In genomic region chr11:128587415-128587814, GRCh38 we compare ENCODE assay signal across 8 cellular contexts. TPM values are rescaled to one million over a fixed set of nuclear protein-coding genes. Genes with fewer than 3 reads are reported as not detected.
DNase-seq lines count a peak whose midpoint lies in the region; ATAC-seq and TF ChIP-seq lines count a peak whose summit lies in the region.

Gene ETS1, minus strand, starts transcription at chr11:128587558. Its CDS starts 14,428 bp downstream, at chr11:128573130.

- TF ChIP-seq CTCF in WTC11 (IDR thresholded peaks at IDR 0.05) = no peak
- TF ChIP-seq CTCF in right atrium auricular region (IDR thresholded peaks at IDR 0.05) = no peak
- TF ChIP-seq CTCF in retinal pigment epithelial cell (conservative IDR thresholded peaks at IDR 0.05; ENCODE audit: low read depth, low read length) = no peak

- no peaks in the 10 kb centered on the region for H3K27me3 ChIP-seq in right atrium auricular region

- H3K27ac ChIP-seq in right atrium auricular region = peak within 1 kb of the TSS in 1 of 2 donors; percentile 37

- POLR2A ChIA-PET in WTC11 (lab: Charles Lee) = interaction anchor here (1.1 kb wide), 1 partner anchor 11 kb away, joined by 3 read pairs; no protein-coding TSS in a partner anchor

- DNase-seq in HT1080 (ENCODE audit: low read depth) (peak; percentile 64), WTC11 (ENCODE audit: low spot score) (no peak), right atrium auricular region (ENCODE audit: low spot score) (no peak), retinal pigment epithelial cell (ENCODE audit: low read depth) (no peak), NCI-H1092 (lab: John Stamatoyannopoulos, UW) (no peak), NAMALWA (ENCODE audit: low spot score) (no peak), NCI-H128 (lab: John Stamatoyannopoulos, UW; ENCODE audit: unreplicated experiment) (no peak), activated T-cell treated with anti-CD3 and anti-CD28 coated beads for 4 hours (no peak)

- no peaks in the 10 kb centered on the region for H3K9me3 ChIP-seq in right atrium auricular region

- peak within 1 kb of the TSS; percentile 78 for H3K27ac Mint-ChIP-seq in WTC11

- H3K36me3 ChIP-seq in right atrium auricular region = no peaks in the 10 kb centered on the region

- H3K4me3 ChIP-seq in right atrium auricular region (peak within 1 kb of the TSS; percentile 24 to 33), retinal pigment epithelial cell (ENCODE audit: low read length) (peak within 1 kb of the TSS; percentile 37)

- peaks cover 67% of the 10 kb centered on the region for H3K4me1 Mint-ChIP-seq in WTC11

- 0 out of 2 replicates have a peak, but pooled peaks cover 2% of the 10 kb centered on the region for H3K36me3 Mint-ChIP-seq in WTC11

- H3K9me3 Mint-ChIP-seq in WTC11 = peaks cover 9% of the 10 kb centered on the region

- CTCF ChIA-PET in WTC11 (lab: Charles Lee) = interaction anchor here (0.8 to 1.8 kb wide), 5 partner anchors 14 to 430 kb away, joined by 3 to 5 read pairs (median 5); no protein-coding TSS in a partner anchor

- H3K27me3 Mint-ChIP-seq in WTC11 (ENCODE audit: low read depth) = peaks cover 5% of the 10 kb centered on the region; the same call in 1 of the 2 replicates

- peak; percentile 60 for ATAC-seq in WTC11

- H3K4me3 Mint-ChIP-seq in WTC11 = peak within 1 kb of the TSS; percentile 86

- H3K4me1 ChIP-seq in right atrium auricular region = peaks cover 0 to 12% of the 10 kb centered on the region in 2 donors

TF ChIP-seq in WTC11, 78 proteins besides CTCF, POLR2A, EP300 and RAD21:
- TF ChIP-seq TEAD1 (CRISPR knock-in tag; IDR thresholded peaks at IDR 0.05) = 0 out of 2 replicates have a peak, but pooled peaks have one; percentile 44
- TF ChIP-seq TEAD4 (CRISPR knock-in tag; IDR thresholded peaks at IDR 0.05) = no peak

RNA-seq across cellular contexts. Expression of gene ETS1, which starts in this region (rescaled TPM):
- total RNA-seq in HT1080 (2014; rRNA removed; shearing (Covaris generic)) = 66.4 and 78.8 TPM in 2 replicates
- 79.4 and 96.5 TPM in 2 replicates for polyA plus RNA-seq in HT1080 (2015; cell fraction: cytosol; rRNA removed)
- polyA plus RNA-seq in HT1080 (2015; cell fraction: nucleus; rRNA removed) = 90.0 and 92.1 TPM in 2 replicates
- total RNA-seq in WTC11 (2021) = 25.3 to 33.1 TPM (median 27.2 TPM) in 3 replicates
- 10 to 100 TPM; 37.9 to 46.6 TPM for total RNA-seq in right atrium auricular region
